ENCODE assay signal across 22 cellular contexts in genomic region chr15:24944939-24945338, GRCh38. TPM values are rescaled to one million over a fixed set of nuclear protein-coding genes. Genes with fewer than 3 reads are reported as not detected.
"Had no signal": no experiment of that assay in that cellular context is flagged by ENCODE, and none has a peak within 500 bp of the region (broad histone marks: within the 10 kb centered on the region; RNA-seq: fewer than 3 reads in every experiment).

No MANE protein-coding gene starts in this region.

- H3K4me3 ChIP-seq: adrenal gland, ascending aorta, ovary, psoas muscle, right atrium auricular region had no signal

- H3K27ac ChIP-seq: adrenal gland, neutrophil, ovary, psoas muscle, right atrium auricular region had no signal

- H3K4me1 Mint-ChIP-seq: activated naive CD4-positive, alpha-beta T cell treated with anti-CD3 and anti-CD28 coated beads, Interleukin-2, amount 50 U/mL, for 24 hours; immature natural killer cell had no signal

- H3K36me3 ChIP-seq: adrenal gland, ascending aorta, neutrophil, ovary, right atrium auricular region had no signal

- H3K4me1 ChIP-seq: adrenal gland, psoas muscle, right atrium auricular region had no signal

- ATAC-seq: psoas muscle had no signal

- FAIRE-seq: bronchial epithelial cell, endometrium, TTC549 had no signal

- H3K9me3 ChIP-seq: adrenal gland, ascending aorta, neutrophil, ovary, psoas muscle, right atrium auricular region had no signal

- H3K4me3 Mint-ChIP-seq: activated naive CD4-positive, alpha-beta T cell treated with anti-CD3 and anti-CD28 coated beads, Interleukin-2, amount 50 U/mL, for 24 hours; immature natural killer cell; nephron had no signal

- H3K27ac Mint-ChIP-seq: activated naive CD4-positive, alpha-beta T cell treated with anti-CD3 and anti-CD28 coated beads, Interleukin-2, amount 50 U/mL, for 24 hours; immature natural killer cell had no signal

- H3K27me3 ChIP-seq: adrenal gland, ascending aorta, neutrophil, ovary, right atrium auricular region had no signal

- DNase-seq: activated CD4-positive, alpha-beta T cell treated with anti-CD3 and anti-CD28 coated beads for 1 hour; activated CD4-positive, alpha-beta T cell treated with anti-CD3 and anti-CD28 coated beads, Interleukin-2, amount 50 U/mL, for 1 hour; activated gamma-delta T cell treated with Interleukin-2 at 50 U/mL for 16 hours; activated T-cell treated with anti-CD3 and anti-CD28 coated beads, Interleukin-2, amount 50 U/mL, for 1 hour; adrenal gland; cortex of kidney; foreskin fibroblast; immature natural killer cell; kidney glomerular epithelial cell; ovary; psoas muscle; stimulated activated CD4-positive, alpha-beta T cell treated with anti-CD3 and anti-CD28 coated beads, Interleukin-4, amount 100 ng/mL, for 24 hours; stimulated activated naive CD4-positive, alpha-beta T cell treated with Interleukin-2 at 50 U/mL for 16 hours; T-helper 1 cell had no signal

RNA-seq across cellular contexts. Expression of gene SNURF, which starts 9.8 kb away (rescaled TPM):
- total RNA-seq: ascending aorta had no signal
